8 cellular contexts compared by ENCODE assay signal in the genomic region with DNA sequence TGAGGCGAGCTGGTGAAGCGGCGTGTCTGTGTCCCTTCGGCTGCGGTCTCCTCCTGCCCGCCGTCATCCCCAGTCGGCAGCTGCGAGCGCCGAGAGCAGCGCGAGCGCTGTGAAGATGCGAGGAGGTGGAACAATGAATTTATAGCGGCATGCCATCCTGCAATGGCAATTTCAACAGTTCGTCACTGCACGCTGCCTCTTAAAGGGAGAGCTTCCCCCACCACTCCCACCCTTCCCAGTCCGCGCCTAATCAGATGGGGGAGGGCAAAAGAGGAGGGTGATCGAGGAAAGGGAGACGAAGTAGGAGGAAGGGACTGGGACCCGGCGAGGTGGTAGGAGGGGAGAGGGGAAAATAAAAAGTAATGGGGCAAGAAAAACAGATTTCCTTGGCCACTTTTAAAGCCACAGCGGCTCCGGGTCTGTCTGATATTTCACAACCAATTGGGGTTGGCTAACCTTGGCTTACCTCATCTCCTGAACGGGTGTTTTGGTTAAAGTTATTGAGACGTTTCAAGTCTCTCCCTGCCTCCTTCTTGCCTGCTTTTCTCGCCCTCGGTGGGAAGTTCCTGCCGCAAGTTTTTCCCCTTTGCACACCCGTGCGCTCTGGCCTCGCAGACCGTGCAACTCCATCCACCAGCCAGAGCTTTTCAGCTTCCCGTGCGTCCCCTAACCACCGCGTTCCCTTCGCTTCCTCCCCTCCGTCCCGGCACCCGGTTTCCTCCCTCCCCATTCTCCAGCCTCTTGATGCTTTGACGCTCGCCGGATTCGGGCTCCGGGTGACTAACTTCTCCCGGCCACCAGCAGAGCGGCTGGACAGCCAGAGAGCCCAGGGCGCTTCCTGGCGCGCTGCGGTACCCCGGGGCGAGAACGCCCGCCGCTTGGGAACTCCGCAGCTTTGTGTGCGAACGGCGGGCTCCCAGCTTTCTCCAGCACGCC. TPM values are rescaled to one million over a fixed set of nuclear protein-coding genes. Genes with fewer than 3 reads are reported as not detected.
DNase-seq lines count a peak whose midpoint lies in the region; ATAC-seq and TF ChIP-seq lines count a peak whose summit lies in the region.

A gene (minus strand): TSS at position 111 of the 936 bp plus-strand sequence. CDS start 697 bp downstream, outside the sequence.

- no peaks in the 10 kb centered on the region for H3K9me3 ChIP-seq in ectodermal cell (ENCODE audit: control insufficient read depth, low read length)
- no peaks in the 10 kb centered on the region for H3K9me3 ChIP-seq in vagina

- peak within 1 kb of the TSS; percentile 88 for H3K4me3 Mint-ChIP-seq in mesothelial cell of epicardium

- H3K36me3 ChIP-seq in ectodermal cell (ENCODE audit: control insufficient read depth, insufficient read depth, low read length), result no peaks in the 10 kb centered on the region
- no peaks in the 10 kb centered on the region for H3K36me3 ChIP-seq in vagina

- H3K27ac ChIP-seq in ectodermal cell (ENCODE audit: insufficient read depth, low read depth, low read length, poor library complexity, severe bottlenecking) (no peak within 1 kb of the TSS), vagina (peak within 1 kb of the TSS; percentile 77)

- H3K4me1 Mint-ChIP-seq in mesothelial cell of epicardium, result peaks cover 30% of the 10 kb centered on the region

- no peaks in the 10 kb centered on the region for H3K9me3 Mint-ChIP-seq in mesothelial cell of epicardium

- H3K4me1 ChIP-seq in ectodermal cell (ENCODE audit: control insufficient read depth, insufficient read depth, low read length), result no peaks in the 10 kb centered on the region
- H3K4me1 ChIP-seq in vagina, result peaks cover 12% of the 10 kb centered on the region

- TF ChIP-seq POLR2A in vagina (IDR thresholded peaks at IDR 0.05), result no peak

- TF ChIP-seq CTCF in mesothelial cell of epicardium (IDR thresholded peaks at IDR 0.05; ENCODE audit: unreplicated experiment) (no peak), vagina (IDR thresholded peaks at IDR 0.05) (no peak)

- 0 to 1% methylated on average over 60 to 64 of the region's 64 CpGs for whole genome bisulfite sequencing in ectodermal cell, 2 experiments

- DNase-seq in ELF-1 (ENCODE audit: low read depth, low spot score), result peak; percentile 78
- DNase-seq in NCI-H226, result peak; percentile 61
- peak; percentile 32 to 62 for DNase-seq in mesothelial cell of epicardium (ENCODE audit: low spot score in 2 of 2, unreplicated experiment in 2 of 2)
- peak in 1 of 2 donors; percentile 92 for DNase-seq in vagina (ENCODE audit: extremely low spot score in 2 of 2)
- no peak for DNase-seq in NCI-H2081 treated with DMSO at 0.1 percent for 48 hours (lab: John Stamatoyannopoulos, UW)
- no peak for DNase-seq in COLO829 (ENCODE audit: low spot score)

- no peak for ATAC-seq in GM21447 (IDR thresholded peaks at IDR 0.05; ENCODE audit: unreplicated experiment)

- no peaks in the 10 kb centered on the region for H3K36me3 Mint-ChIP-seq in mesothelial cell of epicardium

- H3K4me3 ChIP-seq in ectodermal cell (ENCODE audit: insufficient read depth, low read depth, low read length), result peak within 1 kb of the TSS; percentile 50
- H3K4me3 ChIP-seq in vagina, result peak within 1 kb of the TSS; percentile 64 to 65

- peaks cover 43% of the 10 kb centered on the region for H3K27me3 Mint-ChIP-seq in mesothelial cell of epicardium (ENCODE audit: low read depth)

- intact Hi-C loops in vagina (cut with DNase I), result loop anchor here (5.0 kb wide), 1 partner anchor 1470 kb away; no protein-coding TSS in a partner anchor

- H3K27ac Mint-ChIP-seq in mesothelial cell of epicardium, result peak within 1 kb of the TSS; percentile 77

- H3K27me3 ChIP-seq in ectodermal cell (ENCODE audit: control insufficient read depth, insufficient read depth, low read length, poor library complexity, severe bottlenecking) (peaks cover 46% of the 10 kb centered on the region), vagina (no peaks in the 10 kb centered on the region)

RNA-seq across cellular contexts. Expression of the gene that starts here (rescaled TPM):
- polyA plus RNA-seq in ectodermal cell (2013, experiment 1 of 4), result 0.22 TPM
- 0.21 TPM for polyA plus RNA-seq in ectodermal cell (2013, experiment 2 of 4)
- polyA plus RNA-seq in ectodermal cell (2013, experiment 3 of 4), result 0.27 TPM
- 0.32 TPM for polyA plus RNA-seq in ectodermal cell (2013, experiment 4 of 4)
- total RNA-seq in mesothelial cell of epicardium, result 3.7 to 4.9 TPM (median 4.4 TPM) in 3 replicates
- 20.4 TPM for total RNA-seq in vagina

Comparison
In these comparisons a context has a peak if more than half of its experiments do, and no peak if none do; other contexts are left out.
1. DNase-seq: peak in ELF-1 (single experiment), NCI-H226 (single experiment) and mesothelial cell of epicardium (2 of 2); none in NCI-H2081 treated with DMSO at 0.1 percent for 48 hours (single experiment) and COLO829 (single experiment).